ENCODE assay signal across 23 cellular contexts in genomic region chr1:91059157-91059556, GRCh38.
"Had no signal": no experiment of that assay in that cellular context is flagged by ENCODE, and none has a peak within 500 bp of the region (broad histone marks: within the 10 kb centered on the region; RNA-seq: fewer than 3 reads in every experiment).

No MANE protein-coding gene starts in this region.

- H3K4me1 ChIP-seq: esophagus squamous epithelium, heart right ventricle, left ventricle myocardium inferior, thyroid gland had no signal

- H3K4me3 Mint-ChIP-seq: activated CD4-positive, alpha-beta memory T cell treated with anti-CD3 and anti-CD28 coated beads for 36 hours; activated CD8-positive, alpha-beta memory T cell treated with anti-CD3 and anti-CD28 coated beads, Interleukin-2, amount 10 ng/mL, durations not matched to agents 7 days and 5 days; activated naive CD8-positive, alpha-beta T cell treated with anti-CD3 and anti-CD28 coated beads, Interleukin-2, amount 10 ng/mL, durations not matched to agents 7 days and 5 days; dendritic cell treated with granulocyte-macrophage colony-stimulating factor and Interleukin-4, amounts not matched to agents 40 ng/mL and 50 ng/mL, for 4 days; effector memory CD8-positive, alpha-beta T cell; immature natural killer cell; WTC11 had no signal

- DNase-seq: activated CD4-positive, alpha-beta memory T cell treated with anti-CD3 and anti-CD28 coated beads for 36 hours; activated CD4-positive, alpha-beta T cell treated with anti-CD3 and anti-CD28 coated beads for 4 hours; activated CD8-positive, alpha-beta memory T cell treated with anti-CD3 and anti-CD28 coated beads, Interleukin-2, amount 10 ng/mL, durations not matched to agents 7 days and 5 days; activated naive CD4-positive, alpha-beta T cell treated with Interleukin-2 at 50 U/mL for 16 hours; activated naive CD8-positive, alpha-beta T cell treated with anti-CD3 and anti-CD28 coated beads, Interleukin-2, amount 10 ng/mL, durations not matched to agents 7 days and 5 days; amygdala; effector memory CD8-positive, alpha-beta T cell; esophagus squamous epithelium; heart right ventricle; immature natural killer cell; kidney glomerular epithelial cell; left ventricle myocardium inferior; mammary epithelial cell; occipital lobe; posterior cingulate gyrus; spleen; stimulated activated CD4-positive, alpha-beta T cell treated with anti-CD3 and anti-CD28 coated beads, Interleukin-4, amount 100 ng/mL, for 4 hours; stimulated activated naive CD4-positive, alpha-beta T cell; thyroid gland had no signal

- H3K4me3 ChIP-seq: cardiac muscle cell, esophagus squamous epithelium, heart right ventricle, left ventricle myocardium inferior, spleen, thyroid gland had no signal

- H3K9me3 ChIP-seq: esophagus squamous epithelium, left ventricle myocardium inferior, thyroid gland had no signal

- H3K36me3 ChIP-seq: cardiac muscle cell, esophagus squamous epithelium, heart right ventricle, left ventricle myocardium inferior, spleen, thyroid gland had no signal

- ATAC-seq: activated CD8-positive, alpha-beta memory T cell treated with anti-CD3 and anti-CD28 coated beads, Interleukin-2, amount 10 ng/mL, durations not matched to agents 7 days and 5 days; effector memory CD8-positive, alpha-beta T cell; heart right ventricle; WTC11 had no signal

- H3K27ac ChIP-seq: cardiac muscle cell, esophagus squamous epithelium, heart right ventricle, left ventricle myocardium inferior, thyroid gland had no signal

- H3K9me3 Mint-ChIP-seq: effector memory CD8-positive, alpha-beta T cell had no signal

- H3K4me1 Mint-ChIP-seq: activated CD8-positive, alpha-beta memory T cell treated with anti-CD3 and anti-CD28 coated beads, Interleukin-2, amount 10 ng/mL, durations not matched to agents 7 days and 5 days; activated naive CD8-positive, alpha-beta T cell treated with anti-CD3 and anti-CD28 coated beads, Interleukin-2, amount 10 ng/mL, durations not matched to agents 7 days and 5 days; immature natural killer cell had no signal

- H3K36me3 Mint-ChIP-seq: activated CD4-positive, alpha-beta memory T cell treated with anti-CD3 and anti-CD28 coated beads for 36 hours; activated CD8-positive, alpha-beta memory T cell treated with anti-CD3 and anti-CD28 coated beads, Interleukin-2, amount 10 ng/mL, durations not matched to agents 7 days and 5 days; activated naive CD8-positive, alpha-beta T cell treated with anti-CD3 and anti-CD28 coated beads, Interleukin-2, amount 10 ng/mL, durations not matched to agents 7 days and 5 days had no signal

- H3K27me3 Mint-ChIP-seq: dendritic cell treated with granulocyte-macrophage colony-stimulating factor and Interleukin-4, amounts not matched to agents 40 ng/mL and 50 ng/mL, for 4 days had no signal

- H3K27me3 ChIP-seq: cardiac muscle cell, esophagus squamous epithelium, spleen, thyroid gland had no signal

- H3K27ac Mint-ChIP-seq: activated CD4-positive, alpha-beta memory T cell treated with anti-CD3 and anti-CD28 coated beads for 36 hours; activated CD8-positive, alpha-beta memory T cell treated with anti-CD3 and anti-CD28 coated beads, Interleukin-2, amount 10 ng/mL, durations not matched to agents 7 days and 5 days; activated naive CD8-positive, alpha-beta T cell treated with anti-CD3 and anti-CD28 coated beads, Interleukin-2, amount 10 ng/mL, durations not matched to agents 7 days and 5 days; activated T-helper 2 cell treated with anti-CD3 and anti-CD28 coated beads, Interferon-gamma antibody, Interleukin-2, Interleukin-4, amounts not matched to agents 10 μg/mL and 5 μg/mL and 100 μg/mL, durations not matched to agents 14 hours and 24 hours and 36 hours; dendritic cell treated with granulocyte-macrophage colony-stimulating factor and Interleukin-4, amounts not matched to agents 40 ng/mL and 50 ng/mL, for 4 days; effector memory CD8-positive, alpha-beta T cell; immature natural killer cell; WTC11 had no signal
